21 cellular contexts compared by ENCODE assay signal in the genomic region with DNA sequence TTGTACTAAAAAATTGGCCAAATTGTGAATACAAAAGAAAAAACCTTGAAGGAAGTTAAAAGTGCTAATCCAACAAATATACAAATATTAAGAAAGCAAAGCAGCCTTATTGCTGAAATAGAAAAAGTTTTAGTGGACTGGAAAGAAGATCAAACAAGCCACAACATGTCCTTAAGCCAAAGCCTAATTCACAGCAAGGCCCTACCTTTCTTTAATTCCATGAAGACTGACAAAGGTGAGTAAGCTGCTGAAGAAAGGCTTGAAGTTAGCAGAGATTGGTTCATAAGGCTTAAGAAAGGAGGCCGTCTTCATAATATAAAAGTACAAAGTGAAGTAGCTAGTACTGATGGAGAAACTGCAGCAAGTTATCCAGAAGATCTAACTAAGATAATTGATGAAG. TPM values are rescaled to one million over a fixed set of nuclear protein-coding genes. Genes with fewer than 3 reads are reported as not detected.
"Had no signal": no experiment of that assay in that cellular context is flagged by ENCODE, and none has a peak within 500 bp of the region (broad histone marks: within the 10 kb centered on the region; RNA-seq: fewer than 3 reads in every experiment).

No MANE protein-coding gene starts in this region.

- H3K4me2 ChIP-seq: SK-N-SH had no signal

- H3K9me3 ChIP-seq: SK-N-SH had no signal

- ATAC-seq: Panc1, PC-3 had no signal

- H3K9ac ChIP-seq: SK-N-SH had no signal

- H3K27ac ChIP-seq: RWPE1 had no signal

- DNase-seq: Karpas-422, KG1, MM.1S, NCI-H1092 treated with DMSO at 0.1 percent for 48 hours, NCI-H1436, NCI-H187, NCI-H2029, NCI-H2081 treated with DMSO at 0.1 percent for 48 hours, NCI-H2171, NCI-H226, NCI-H446, NCI-H510A, NCI-H524 treated with DMSO at 0.1 percent for 48 hours, NCI-H69, NCI-H774, PC-3, SHP77, SK-N-SH had no signal

RNA-seq across cellular contexts. Expression of gene TINAG, which starts 53.5 kb away (rescaled TPM):
- total RNA-seq: PC-3, SK-MEL-5 had no signal
